ENCODE assay signal across 20 cellular contexts in genomic region chr3:46921871-46922271, GRCh38. TPM values are rescaled to one million over a fixed set of nuclear protein-coding genes. Genes with fewer than 3 reads are reported as not detected.
A peak's percentile ranks its signal among the peaks of the same experiment; 100 is the strongest.
DNase-seq lines count a peak whose midpoint lies in the region; ATAC-seq and TF ChIP-seq lines count a peak whose summit lies in the region.
"Had no signal": no experiment of that assay in that cellular context is flagged by ENCODE, and none has a peak within 500 bp of the region (broad histone marks: within the 10 kb centered on the region; RNA-seq: fewer than 3 reads in every experiment).

No MANE protein-coding gene starts in this region.

- no peak for DNase-seq in Calu3
- peak; percentile 34 for DNase-seq in RWPE2 (ENCODE audit: low spot score)
- DNase-seq in lower lobe of right lung = peak; percentile 19
- DNase-seq in spleen = peak; percentile 61
- no peak for DNase-seq in ureter (ENCODE audit: low spot score)
- DNase-seq in BE2C = no peak
- DNase-seq in NCI-H510A (lab: John Stamatoyannopoulos, UW) = no peak
- no peak for DNase-seq in testis
- DNase-seq: DMS 273 treated with DMSO at 0.1 percent for 48 hours, DND-41, Karpas-422, MG63, NCI-H1048, NCI-H1436, NCI-H2029, NCI-H2171 treated with DMSO at 0.1 percent for 48 hours, NCI-H446 treated with DMSO at 0.1 percent for 48 hours had no signal

- no peak overlapping the region for H3K4me3 ChIP-seq in RWPE2 (ENCODE audit: severe bottlenecking)
- no peak overlapping the region for H3K4me3 ChIP-seq in lower lobe of right lung
- H3K4me3 ChIP-seq in spleen = no peak overlapping the region
- H3K4me3 ChIP-seq in BE2C (ENCODE audit: low read depth, low read length) = no peak overlapping the region
- no peak overlapping the region for H3K4me3 ChIP-seq in testis
- H3K4me3 ChIP-seq: MG63, SJSA1 had no signal

- no peak overlapping the region for H3K4me3 Mint-ChIP-seq in Calu3 (ENCODE audit: low read depth, unreplicated experiment)

- TF ChIP-seq POLR2A in spleen (IDR thresholded peaks at IDR 0.05) (no peak), testis (IDR thresholded peaks at IDR 0.05) (no peak)

- H3K4me1 ChIP-seq in RWPE2 (ENCODE audit: insufficient read depth, poor library complexity, severe bottlenecking) (no peaks in the 10 kb centered on the region), lower lobe of right lung (peaks cover 29% of the 10 kb centered on the region), spleen (peaks cover 16 to 41% (median 36%) of the 10 kb centered on the region in 6 donors), BE2C (no peaks in the 10 kb centered on the region), testis (peaks cover 15% of the 10 kb centered on the region)
- H3K4me1 ChIP-seq: SJSA1 had no signal

- 95 to 99% (median 97%) methylated on average over 4 to 7 of the region's 7 CpGs for WGBS in spleen, 5 donors
- 89 to 100% methylated on average over 3 to 7 of the region's 7 CpGs for WGBS in testis, 2 donors

- H3K9me3 Mint-ChIP-seq in Calu3 (ENCODE audit: low read depth, unreplicated experiment) = peaks cover 2% of the 10 kb centered on the region

- CTCF ChIA-PET in Calu3 (lab: Charles Lee) = no interaction called here

- no peaks in the 10 kb centered on the region for H3K4me1 Mint-ChIP-seq in Calu3 (ENCODE audit: low read depth, unreplicated experiment)

- no peak for ATAC-seq in RWPE2 (ENCODE audit: low read depth)
- ATAC-seq in lower lobe of right lung = no peak

- no peaks in the 10 kb centered on the region for H3K27me3 Mint-ChIP-seq in Calu3 (ENCODE audit: unreplicated experiment)

- H3K27ac Mint-ChIP-seq in Calu3 (ENCODE audit: unreplicated experiment) = no peak overlapping the region

- intact Hi-C loops in Calu3 (cut with micrococcal nuclease; ENCODE audit: unreplicated experiment) (loop anchor here (5.0 kb wide), 1 partner anchor 75 kb away; no protein-coding TSS in a partner anchor), lower lobe of right lung (cut with DNase I) (no loop called here), spleen (cut with DNase I; ENCODE audit: low total_unique reads) (loop anchor here (2.0 kb wide), 1 partner anchor 77 kb away; no protein-coding TSS in a partner anchor), testis (cut with DNase I; ENCODE audit: low total_unique reads) (loop anchor here (5.0 kb wide), 1 partner anchor 75 kb away; no protein-coding TSS in a partner anchor)

- TF ChIP-seq CTCF in Calu3 (IDR thresholded peaks at IDR 0.05; ENCODE audit: unreplicated experiment) (no peak), RWPE2 (IDR thresholded peaks at IDR 0.05; ENCODE audit: poor library complexity, severe bottlenecking) (no peak), lower lobe of right lung (IDR thresholded peaks at IDR 0.05) (no peak), spleen (IDR thresholded peaks at IDR 0.05 in 8 of 11, conservative IDR thresholded peaks at IDR 0.05 in 3 of 11) (no peak), BE2C (IDR thresholded peaks at IDR 0.05; ENCODE audit: low read depth, low read length) (no peak), testis (IDR thresholded peaks at IDR 0.05) (no peak)

- BruUV-seq in Calu3 (replicated peaks; lab: Mats Ljungman, UMichigan) = TSS peak; percentile 72

- H3K36me3 ChIP-seq in RWPE2 (ENCODE audit: low read depth) (peaks cover 80% of the 10 kb centered on the region), lower lobe of right lung (peaks cover 98% of the 10 kb centered on the region), spleen (peaks cover 2 to 99% (median 86%) of the 10 kb centered on the region in 6 donors), BE2C (peaks cover 46% of the 10 kb centered on the region), testis (ENCODE audit: low read depth, missing control alignments) (no peaks in the 10 kb centered on the region)

- H3K9me3 ChIP-seq in RWPE2 (ENCODE audit: severe bottlenecking) (peaks cover 6% of the 10 kb centered on the region), lower lobe of right lung (peaks cover 3% of the 10 kb centered on the region), spleen (peaks cover 0 to 8% (median 0%) of the 10 kb centered on the region in 8 donors), BE2C (no peaks in the 10 kb centered on the region), testis (no peaks in the 10 kb centered on the region)
- H3K9me3 ChIP-seq: SJSA1 had no signal

- no peak overlapping the region for H3K27ac ChIP-seq in RWPE2 (ENCODE audit: poor library complexity, severe bottlenecking)
- H3K27ac ChIP-seq in lower lobe of right lung = no peak overlapping the region
- H3K27ac ChIP-seq in spleen = no peak overlapping the region
- no peak overlapping the region for H3K27ac ChIP-seq in testis
- H3K27ac ChIP-seq: C4-2B, RWPE1, SJSA1 had no signal

- H3K27me3 ChIP-seq in RWPE2 (ENCODE audit: insufficient read depth, poor library complexity, severe bottlenecking) = no peaks in the 10 kb centered on the region
- no peaks in the 10 kb centered on the region for H3K27me3 ChIP-seq in lower lobe of right lung (ENCODE audit: low read depth)
- no peaks in the 10 kb centered on the region for H3K27me3 ChIP-seq in spleen (replicated peaks in 1 of 7)
- no peaks in the 10 kb centered on the region for H3K27me3 ChIP-seq in BE2C
- no peaks in the 10 kb centered on the region for H3K27me3 ChIP-seq in testis
- H3K27me3 ChIP-seq: MG63, SJSA1 had no signal

- peaks cover 30% of the 10 kb centered on the region for H3K36me3 Mint-ChIP-seq in Calu3 (ENCODE audit: insufficient read depth, unreplicated experiment)

RNA-seq across cellular contexts. Expression of gene PTH1R, which starts 44.4 kb away (rescaled TPM):
- total RNA-seq in Calu3 (2022) = not detected in 2 replicates
- 14.5 TPM for total RNA-seq in lower lobe of right lung
- total RNA-seq in spleen = 10 to 100 TPM in 6 of 7 donors, 1 to 10 TPM in 1; 5.1 to 38.7 (median 21.9) TPM
- polyA plus RNA-seq in spleen = 100 to 1,000 TPM in 1 of 3 donors, 10 to 100 TPM in 2; 61.8 to 190 (median 67.1) TPM
- total RNA-seq in ureter = 12.9 TPM
- not detected for polyA plus RNA-seq in BE2C (2012; ENCODE audit: insufficient read depth, insufficient read length, low read depth)
- 10 to 100 TPM in 1 of 2 donors, 1 to 10 TPM in 1; 8.4 to 11.3 TPM for total RNA-seq in testis
- 10.2 TPM for polyA plus RNA-seq in testis (ENCODE audit: insufficient read depth, low read depth, low replicate concordance)
- total RNA-seq: SJSA1 had no signal

RNA-seq across cellular contexts. Expression of gene CCDC12, which starts 54.7 kb away (rescaled TPM):
- total RNA-seq in Calu3 (2022) = 47.3 and 47.5 TPM in 2 replicates
- total RNA-seq in lower lobe of right lung = 42.9 TPM
- 10 to 100 TPM; 36.5 to 71.4 (median 54.7) TPM for total RNA-seq in spleen
- polyA plus RNA-seq in spleen = 100 to 1,000 TPM in 2 of 3 donors, 10 to 100 TPM in 1; 93.5 to 124 (median 105) TPM
- total RNA-seq in ureter = 72.0 TPM
- 80.9 TPM for polyA plus RNA-seq in BE2C (2012; ENCODE audit: insufficient read depth, insufficient read length, low read depth)
- total RNA-seq in testis = 10 to 100 TPM; 59.6 to 66.6 TPM
- polyA plus RNA-seq in testis (ENCODE audit: insufficient read depth, low read depth, low replicate concordance) = 43.3 TPM

RNA-seq across cellular contexts. Expression of gene NBEAL2, which starts 57.6 kb away (rescaled TPM):
- total RNA-seq in Calu3 (2022) (115 and 143 TPM in 2 replicates), lower lobe of right lung (97.0 TPM), spleen (100 to 1,000 TPM; 101 to 271 (median 162) TPM), ureter (122 TPM), testis (10 to 100 TPM; 40.2 to 44.8 TPM)
- polyA plus RNA-seq in spleen (100 to 1,000 TPM in 2 of 3 donors, 10 to 100 TPM in 1; 44.0 to 126 (median 119) TPM), testis (ENCODE audit: insufficient read depth, low read depth, low replicate concordance) (16.2 TPM)
- 16.3 TPM for polyA plus RNA-seq in BE2C (2012; ENCODE audit: insufficient read depth, insufficient read length, low read depth)

RNA-seq across cellular contexts. Expression of gene MYL3, which starts 58.6 kb away (rescaled TPM):
- total RNA-seq in Calu3 (2022) (not detected in 2 replicates), lower lobe of right lung (2.0 TPM), spleen (10 to 100 TPM in 2 of 7 donors, 1 to 10 TPM in 5; 1.9 to 16.2 (median 7.3) TPM), ureter (4.6 TPM), testis (1 to 10 TPM; 1.2 to 3.0 TPM)
- polyA plus RNA-seq in spleen (1 to 10 TPM; 2.6 to 6.7 (median 5.3) TPM), testis (ENCODE audit: insufficient read depth, low read depth, low replicate concordance) (14.5 TPM)
- polyA plus RNA-seq in BE2C (2012; ENCODE audit: insufficient read depth, insufficient read length, low read depth) = not detected
- total RNA-seq: SJSA1 had no signal

Comparison
In these comparisons a context has a peak if more than half of its experiments do, and no peak if none do; other contexts are left out.
1. DNase-seq: peak in RWPE2 (single experiment), lower lobe of right lung (single experiment) and spleen (single experiment); none in Calu3 (single experiment), ureter (single experiment), BE2C (single experiment), NCI-H510A (single experiment) and testis (single experiment).